ENCODE assay signal across 8 cellular contexts in the genomic region with DNA sequence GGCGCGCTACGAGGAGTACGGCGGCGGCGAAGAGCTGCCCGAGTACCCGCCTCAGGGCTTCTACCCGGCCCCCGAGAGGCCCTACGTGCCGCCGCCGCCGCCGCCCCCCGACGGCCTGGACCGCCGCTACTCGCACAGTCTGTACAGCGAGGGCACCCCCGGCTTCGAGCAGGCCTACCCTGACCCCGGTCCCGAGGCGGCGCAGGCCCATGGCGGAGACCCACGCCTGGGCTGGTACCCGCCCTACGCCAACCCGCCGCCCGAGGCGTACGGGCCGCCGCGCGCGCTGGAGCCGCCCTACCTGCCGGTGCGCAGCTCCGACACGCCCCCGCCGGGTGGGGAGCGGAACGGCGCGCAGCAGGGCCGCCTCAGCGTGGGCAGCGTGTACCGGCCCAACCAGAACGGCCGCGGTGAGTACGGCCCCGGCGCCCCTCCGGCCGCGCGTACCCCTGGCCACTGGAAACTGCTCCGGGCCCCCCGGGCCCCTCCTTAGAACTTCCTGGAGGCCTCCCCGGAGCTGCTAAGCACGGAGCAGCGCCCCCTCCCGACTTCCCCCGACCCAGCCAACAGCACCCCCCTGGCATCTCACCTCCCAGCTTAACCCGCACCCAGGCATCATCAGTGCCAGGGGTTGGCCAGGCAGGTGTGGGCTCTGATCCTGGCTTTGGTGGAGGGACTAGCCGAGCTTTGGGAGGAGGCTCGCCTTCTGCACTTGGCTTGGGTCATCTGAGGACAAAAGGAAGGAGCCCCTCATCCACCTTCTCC. TPM values are rescaled to one million over a fixed set of nuclear protein-coding genes. Genes with fewer than 3 reads are reported as not detected.
DNase-seq lines count a peak whose midpoint lies in the region; ATAC-seq, FAIRE-seq and TF ChIP-seq lines count a peak whose summit lies in the region.

No MANE protein-coding gene starts in this region.

- WGBS in adrenal gland, 4 donors: 0 to 2% (median 1%) methylated on average over 3 to 78 of the region's 78 CpGs; no CpG with 5 or more reads in 1 of the 4 donors
- WGBS in iPS DF 6.9 (ENCODE audit: insufficient coverage, insufficient read length): no CpG with 5 or more reads among the region's 78 CpGs
- 0 to 1% (median 1%) methylated on average over 50 to 78 of the region's 78 CpGs for WGBS in small intestine, 3 donors

- peak overlapping the region; percentile 38 for H3K27ac Mint-ChIP-seq in T-helper 1 cell treated with Interleukin-12 subunit alpha and Interleukin-12 subunit beta and Interleukin-4 antibody, amounts not matched to agents 30 μg/mL and 1 μg/mL, for 36 hours

- H3K27ac ChIP-seq in HL-60 (replicated peaks) (no peak overlapping the region), adrenal gland (peak overlapping the region in 3 of 5 donors; percentile 18 to 82 (median 75)), iPS DF 6.9 (ENCODE audit: low read length) (no peak overlapping the region), small intestine (ENCODE audit: low read depth in 1 of 2, low read length in 1 of 2) (peak overlapping the region in 1 of 2 donors; percentile 50)

- peak overlapping the region; percentile 76 for H3K4me3 Mint-ChIP-seq in T-helper 1 cell treated with Interleukin-12 subunit alpha and Interleukin-12 subunit beta and Interleukin-4 antibody, amounts not matched to agents 30 μg/mL and 1 μg/mL, for 36 hours

- H3K9me3 ChIP-seq in adrenal gland (replicated peaks in 1 of 3): no peaks in the 10 kb centered on the region
- H3K9me3 ChIP-seq in iPS DF 6.9 (ENCODE audit: control insufficient read depth, insufficient read depth, low read length): no peaks in the 10 kb centered on the region
- no peaks in the 10 kb centered on the region for H3K9me3 ChIP-seq in small intestine (ENCODE audit: control insufficient read depth, low read depth)

- peak overlapping the region; percentile 30 for H3K4me3 ChIP-seq in HL-60 (replicated peaks; ENCODE audit: insufficient read depth, low read length)
- H3K4me3 ChIP-seq in adrenal gland: peak overlapping the region in 2 of 4 donors; percentile 27 to 76
- peak overlapping the region; percentile 70; the same call in 1 of the 2 replicates for H3K4me3 ChIP-seq in iPS DF 6.9 (ENCODE audit: low read length)
- H3K4me3 ChIP-seq in small intestine (ENCODE audit: low read depth in 1 of 2, low read length in 2 of 2): peak overlapping the region; percentile 25 to 59

- ATAC-seq in GM21423 (IDR thresholded peaks at IDR 0.05; ENCODE audit: unreplicated experiment): no peak
- no peak for ATAC-seq in HG02852 (IDR thresholded peaks at IDR 0.05; ENCODE audit: unreplicated experiment)

- TF ChIP-seq POLR2A in adrenal gland (IDR thresholded peaks at IDR 0.05): no peak

- no peak for TF ChIP-seq CTCF in HL-60 (IDR thresholded peaks at IDR 0.05; ENCODE audit: insufficient read depth, low read length)
- peak in 3 of 6 experiments; percentile 18 to 41 (median 32) for TF ChIP-seq CTCF in adrenal gland (IDR thresholded peaks at IDR 0.05)

- no peaks in the 10 kb centered on the region for H3K36me3 Mint-ChIP-seq in T-helper 1 cell treated with Interleukin-12 subunit alpha and Interleukin-12 subunit beta and Interleukin-4 antibody, amounts not matched to agents 30 μg/mL and 1 μg/mL, for 36 hours (ENCODE audit: low read depth)

- DNase-seq in CD1c-positive myeloid dendritic cell (ENCODE audit: extremely low spot score) (peak; percentile 48), HL-60 (ENCODE audit: low read depth in 1 of 2, low spot score in 1 of 2) (peak in 1 of 2 experiments; percentile 7), adrenal gland (peak in 6 of 7 donors; percentile 35 to 56 (median 44)), iPS DF 6.9 (ENCODE audit: low read depth, low spot score) (no peak), small intestine (peak; percentile 65)

- H3K4me1 ChIP-seq in adrenal gland (replicated peaks in 1 of 2) (peaks cover 9 to 41% of the 10 kb centered on the region in 2 donors), iPS DF 6.9 (ENCODE audit: control insufficient read depth, insufficient read depth, low read length) (peaks cover 23% of the 10 kb centered on the region), small intestine (ENCODE audit: control insufficient read depth in 2 of 2, insufficient read depth in 1 of 2, low read depth in 1 of 2, low read length in 1 of 2) (no peaks in the 10 kb centered on the region)

- H3K27me3 ChIP-seq in HL-60 (ENCODE audit: insufficient read depth, poor library complexity, severe bottlenecking): peaks cover 14% of the 10 kb centered on the region
- H3K27me3 ChIP-seq in adrenal gland: peaks cover 5% of the 10 kb centered on the region
- no peaks in the 10 kb centered on the region for H3K27me3 ChIP-seq in iPS DF 6.9 (ENCODE audit: control insufficient read depth, insufficient read depth, low read length)
- no peaks in the 10 kb centered on the region for H3K27me3 ChIP-seq in small intestine (ENCODE audit: control insufficient read depth in 2 of 2, insufficient read depth in 2 of 2, low read length in 2 of 2)

- H3K4me1 Mint-ChIP-seq in T-helper 1 cell treated with Interleukin-12 subunit alpha and Interleukin-12 subunit beta and Interleukin-4 antibody, amounts not matched to agents 30 μg/mL and 1 μg/mL, for 36 hours (ENCODE audit: low read depth): peaks cover 34% of the 10 kb centered on the region

- H3K9me3 Mint-ChIP-seq in T-helper 1 cell treated with Interleukin-12 subunit alpha and Interleukin-12 subunit beta and Interleukin-4 antibody, amounts not matched to agents 30 μg/mL and 1 μg/mL, for 36 hours: no peaks in the 10 kb centered on the region

- peaks cover 15% of the 10 kb centered on the region for H3K27me3 Mint-ChIP-seq in T-helper 1 cell treated with Interleukin-12 subunit alpha and Interleukin-12 subunit beta and Interleukin-4 antibody, amounts not matched to agents 30 μg/mL and 1 μg/mL, for 36 hours (ENCODE audit: low read depth)

- H3K36me3 ChIP-seq in adrenal gland (replicated peaks in 1 of 2) (no peaks in the 10 kb centered on the region), iPS DF 6.9 (ENCODE audit: control insufficient read depth, insufficient read depth, low read length) (no peaks in the 10 kb centered on the region; the same call in 1 of the 2 replicates), small intestine (ENCODE audit: control insufficient read depth in 2 of 2, insufficient read depth in 2 of 2, low read length in 2 of 2) (no peaks in the 10 kb centered on the region)

- intact Hi-C loops in adrenal gland (cut with DNase I): no loop called here

- FAIRE-seq in small intestine (lab: Jason Lieb, UNC): no peak

RNA-seq across cellular contexts. Expression of gene LOXL1, which starts 1.4 kb away (rescaled TPM):
- 10 to 100 TPM in 4 of 8 donors, 1 to 10 TPM in 4; 6.8 to 31.7 (median 10.9) TPM for total RNA-seq in adrenal gland
- polyA plus RNA-seq in adrenal gland: 10 to 100 TPM in 2 of 3 donors, 1 to 10 TPM in 1; 8.0 to 58.0 (median 22.5) TPM
- 1 to 10 TPM; 2.2 to 6.1 (median 3.8) TPM for polyA plus RNA-seq in small intestine

RNA-seq across cellular contexts. Expression of gene TBC1D21, which starts 54.3 kb away (rescaled TPM):
- not detected for total RNA-seq in adrenal gland
- polyA plus RNA-seq in adrenal gland: not detected
- polyA plus RNA-seq in small intestine: not detected

Comparison
In these comparisons a context has a peak if more than half of its experiments do, and no peak if none do; other contexts are left out.
1. H3K27ac ChIP-seq: peak in adrenal gland (3 of 5); none in HL-60 (single experiment) and iPS DF 6.9 (single experiment).